In genomic region chr19:44954278-44954648, GRCh38 we compare ENCODE assay signal across 8 cellular contexts. TPM values are rescaled to one million over a fixed set of nuclear protein-coding genes. Genes with fewer than 3 reads are reported as not detected.
DNase-seq lines count a peak whose midpoint lies in the region; ATAC-seq and TF ChIP-seq lines count a peak whose summit lies in the region.

No MANE protein-coding gene starts in this region.

- CTCF ChIA-PET in activated naive CD4-positive, alpha-beta T cell treated with anti-CD3 and anti-CD28 coated beads, Interleukin-2, amount 10 ng/mL, durations not matched to agents 7 days and 5 days (lab: Charles Lee), result interaction anchor here (0.8 to 1.7 kb wide), 2 partner anchors 50 to 108 kb away, joined by 3 to 14 read pairs; partner anchors contain the start of genes APOE and NECTIN2

- TF ChIP-seq CTCF in adrenal gland (IDR thresholded peaks at IDR 0.05) (no peak), lower leg skin (IDR thresholded peaks at IDR 0.05) (no peak), upper lobe of left lung (IDR thresholded peaks at IDR 0.05) (no peak)

- peak overlapping the region; percentile 76 to 94 (median 86) for H3K27ac ChIP-seq in adrenal gland
- H3K27ac ChIP-seq in upper lobe of left lung, result peak overlapping the region; percentile 82 to 97 (median 94)

- H3K4me3 ChIP-seq in adrenal gland (peak overlapping the region; percentile 34 to 96 (median 80)), lower leg skin (ENCODE audit: low read depth, poor library complexity, severe bottlenecking) (peak overlapping the region; percentile 78), upper lobe of left lung (peak overlapping the region; percentile 71 to 96 (median 86))

- H3K36me3 Mint-ChIP-seq in activated naive CD4-positive, alpha-beta T cell treated with anti-CD3 and anti-CD28 coated beads, Interleukin-2, amount 10 ng/mL, durations not matched to agents 7 days and 5 days, result no peaks in the 10 kb centered on the region

- H3K27me3 ChIP-seq in adrenal gland (no peaks in the 10 kb centered on the region), upper lobe of left lung (no peaks in the 10 kb centered on the region)

- no peak for TF ChIP-seq EP300 in upper lobe of left lung (IDR thresholded peaks at IDR 0.05)

- intact Hi-C loops in adrenal gland (cut with DNase I) (loop anchor here in 1 of 2 donors (5.0 kb wide), 1 partner anchor 52 kb away; no protein-coding TSS in a partner anchor), lower leg skin (cut with DNase I; ENCODE audit: low total_unique reads) (loop anchor here (5.0 kb wide), 1 partner anchor 52 kb away; no protein-coding TSS in a partner anchor)

- no peaks in the 10 kb centered on the region for H3K9me3 ChIP-seq in adrenal gland (replicated peaks in 1 of 3)
- H3K9me3 ChIP-seq in upper lobe of left lung, result no peaks in the 10 kb centered on the region

- WGBS in adrenal gland, 4 donors, result 27 to 39% (median 33%) methylated on average over 12 to 13 of the region's 13 CpGs
- WGBS in lower leg skin, 2 donors, result 22 to 27% methylated on average over 13 of the region's 13 CpGs
- 25 to 33% methylated on average over 13 of the region's 13 CpGs for WGBS in upper lobe of left lung, 2 donors

- H3K4me1 Mint-ChIP-seq in activated naive CD4-positive, alpha-beta T cell treated with anti-CD3 and anti-CD28 coated beads, Interleukin-2, amount 10 ng/mL, durations not matched to agents 7 days and 5 days, result peaks cover 40% of the 10 kb centered on the region

- H3K27ac Mint-ChIP-seq in activated naive CD4-positive, alpha-beta T cell treated with anti-CD3 and anti-CD28 coated beads, Interleukin-2, amount 10 ng/mL, durations not matched to agents 7 days and 5 days, result peak overlapping the region; percentile 97

- TF ChIP-seq POLR2A in adrenal gland (IDR thresholded peaks at IDR 0.05) (no peak), lower leg skin (IDR thresholded peaks at IDR 0.05) (no peak), upper lobe of left lung (IDR thresholded peaks at IDR 0.05) (no peak)

- H3K27me3 Mint-ChIP-seq in activated naive CD4-positive, alpha-beta T cell treated with anti-CD3 and anti-CD28 coated beads, Interleukin-2, amount 10 ng/mL, durations not matched to agents 7 days and 5 days, result no peaks in the 10 kb centered on the region

- no peak for ATAC-seq in upper lobe of left lung (ENCODE audit: low FRiP score in 2 of 2)

- H3K4me1 ChIP-seq in adrenal gland (replicated peaks in 1 of 2) (peaks cover 27 to 62% of the 10 kb centered on the region in 2 donors), upper lobe of left lung (peaks cover 27 to 39% (median 32%) of the 10 kb centered on the region in 4 donors)

- H3K36me3 ChIP-seq in adrenal gland (replicated peaks in 1 of 2) (no peaks in the 10 kb centered on the region), upper lobe of left lung (peaks cover 0 to 9% (median 1%) of the 10 kb centered on the region in 4 donors)

- DNase-seq in activated naive CD4-positive, alpha-beta T cell treated with anti-CD3 and anti-CD28 coated beads, Interleukin-2, amount 10 ng/mL, durations not matched to agents 7 days and 5 days, result no peak
- no peak for DNase-seq in activated naive CD4-positive, alpha-beta T cell (lab: John Stamatoyannopoulos, UW)
- DNase-seq in adrenal gland (no peak), lower leg skin (ENCODE audit: low spot score in 2 of 2) (peak in 1 of 2 donors; percentile 33), upper lobe of left lung (no peak), NCI-H69 (lab: John Stamatoyannopoulos, UW) (no peak), kidney tubule cell (ENCODE audit: low spot score) (no peak), T-helper 9 cell (no peak)

- H3K9me3 Mint-ChIP-seq in activated naive CD4-positive, alpha-beta T cell treated with anti-CD3 and anti-CD28 coated beads, Interleukin-2, amount 10 ng/mL, durations not matched to agents 7 days and 5 days, result no peaks in the 10 kb centered on the region

- peak overlapping the region; percentile 89 for H3K4me3 Mint-ChIP-seq in activated naive CD4-positive, alpha-beta T cell treated with anti-CD3 and anti-CD28 coated beads, Interleukin-2, amount 10 ng/mL, durations not matched to agents 7 days and 5 days

RNA-seq across cellular contexts. Expression of gene CLPTM1, which starts 0.9 kb away (rescaled TPM):
- total RNA-seq in adrenal gland (100 to 1,000 TPM; 107 to 293 (median 256) TPM), lower leg skin (100 to 1,000 TPM in 1 of 4 donors, 10 to 100 TPM in 3; 78.5 to 103 (median 94.2) TPM), upper lobe of left lung (100 to 1,000 TPM in 3 of 6 donors, 10 to 100 TPM in 3; 53.4 to 139 (median 99.6) TPM)
- 100 to 1,000 TPM; 220 to 306 (median 233) TPM for polyA plus RNA-seq in adrenal gland

RNA-seq across cellular contexts. Expression of gene APOC2, which starts 8.4 kb away (rescaled TPM):
- total RNA-seq in adrenal gland (10 to 100 TPM in 1 of 8 donors, 1 to 10 TPM in 6, not detected in 1; 1.3 to 12.2 (median 4.2) TPM), lower leg skin (1 to 10 TPM; 1.6 to 4.3 (median 2.8) TPM), upper lobe of left lung (10 to 100 TPM in 5 of 6 donors, under 1 TPM in 1; 0.98 to 50.0 (median 22.8) TPM)
- polyA plus RNA-seq in adrenal gland, result 10 to 100 TPM in 2 of 3 donors, 1 to 10 TPM in 1; 5.4 to 68.1 (median 14.2) TPM

RNA-seq across cellular contexts. Expression of gene APOC4, which starts 12.2 kb away (rescaled TPM):
- total RNA-seq in adrenal gland (1 to 10 TPM in 3 of 8 donors, under 1 TPM in 1, not detected in 4; 0.83 to 4.5 (median 1.4) TPM), lower leg skin (not detected), upper lobe of left lung (1 to 10 TPM in 1 of 6 donors, under 1 TPM in 1, not detected in 4; 0.49 to 2.7 TPM)
- 1 to 10 TPM in 1 of 3 donors, under 1 TPM in 1, not detected in 1; 0.67 to 2.4 TPM for polyA plus RNA-seq in adrenal gland

RNA-seq across cellular contexts. Expression of gene APOC1, which starts 39.9 kb away (rescaled TPM):
- 1,000 to 10,000 TPM; 1,263 to 3,854 (median 2,160) TPM for total RNA-seq in adrenal gland
- polyA plus RNA-seq in adrenal gland, result 1,000 to 10,000 TPM in 2 of 3 donors, 100 to 1,000 TPM in 1; 583 to 2,292 (median 2,067) TPM
- total RNA-seq in lower leg skin, result 10 to 100 TPM; 17.1 to 35.5 (median 28.8) TPM
- total RNA-seq in upper lobe of left lung, result 100 to 1,000 TPM; 186 to 754 (median 527) TPM

RNA-seq across cellular contexts. Expression of gene RELB, which starts 47.0 kb away (rescaled TPM):
- 10 to 100 TPM in 7 of 8 donors, 1 to 10 TPM in 1; 6.5 to 39.1 (median 13.0) TPM for total RNA-seq in adrenal gland
- polyA plus RNA-seq in adrenal gland, result 10 to 100 TPM in 2 of 3 donors, 1 to 10 TPM in 1; 3.9 to 17.7 (median 12.4) TPM
- 10 to 100 TPM in 3 of 4 donors, 1 to 10 TPM in 1; 8.1 to 15.1 (median 11.7) TPM for total RNA-seq in lower leg skin
- total RNA-seq in upper lobe of left lung, result 10 to 100 TPM in 3 of 6 donors, 1 to 10 TPM in 3; 4.0 to 31.1 (median 18.1) TPM
